11 cellular contexts compared by ENCODE assay signal in genomic region chr19:52200044-52200443, GRCh38. TPM values are rescaled to one million over a fixed set of nuclear protein-coding genes. Genes with fewer than 3 reads are reported as not detected.
A peak's percentile ranks its signal among the peaks of the same experiment; 100 is the strongest.
DNase-seq lines count a peak whose midpoint lies in the region; ATAC-seq and TF ChIP-seq lines count a peak whose summit lies in the region.
"Had no signal": no experiment of that assay in that cellular context is flagged by ENCODE, and none has a peak within 500 bp of the region (broad histone marks: within the 10 kb centered on the region; RNA-seq: fewer than 3 reads in every experiment).

No MANE protein-coding gene starts in this region.

- 62 to 71% (median 66%) methylated on average over 7 of the region's 7 CpGs for WGBS in stomach, 5 donors

- POLR2A ChIA-PET in MCF 10A (lab: Yijun Ruan, JAX) = interaction anchor here (1.0 to 1.9 kb wide), 4 partner anchors 11 to 61 kb away, joined by 3 to 8 read pairs (median 4); partner anchors contain the start of gene ZNF616

- no peak for TF ChIP-seq EP300 in stomach (IDR thresholded peaks at IDR 0.05)

- no peak overlapping the region for H3K4me3 ChIP-seq in stomach
- H3K4me3 ChIP-seq in effector memory CD4-positive, alpha-beta T cell (ENCODE audit: insufficient read depth, low read depth, low read length, poor library complexity, severe bottlenecking) = no peak overlapping the region
- H3K4me3 ChIP-seq: SJSA1 had no signal

- no peaks in the 10 kb centered on the region for H3K9me3 Mint-ChIP-seq in HFFc6
- no peaks in the 10 kb centered on the region for H3K9me3 Mint-ChIP-seq in MCF 10A (ENCODE audit: unreplicated experiment)
- H3K9me3 Mint-ChIP-seq: stimulated activated naive CD8-positive, alpha-beta T cell treated with anti-CD3 and anti-CD28 coated beads, Interleukin-15, amount 100 ng/mL, for 72 hours had no signal

- H3K27ac Mint-ChIP-seq in HFFc6 (peak overlapping the region; percentile 91), MCF 10A (ENCODE audit: low read depth, unreplicated experiment) (peak overlapping the region; percentile 49)

- H3K9me3 ChIP-seq in stomach = no peaks in the 10 kb centered on the region
- H3K9me3 ChIP-seq in effector memory CD4-positive, alpha-beta T cell (ENCODE audit: control insufficient read depth, low read length) = no peaks in the 10 kb centered on the region
- H3K9me3 ChIP-seq: SJSA1 had no signal

- intact Hi-C loops in MCF 10A (cut with micrococcal nuclease) = no loop called here
- intact Hi-C loops in stomach (cut with DNase I; ENCODE audit: low total_unique reads) = no loop called here

- peak; percentile 66 for DNase-seq in HFFc6
- DNase-seq in MCF 10A (ENCODE audit: unreplicated experiment) = no peak
- DNase-seq in hepatic stellate cell (ENCODE audit: low spot score) = peak; percentile 82
- DNase-seq in stomach = no peak
- DNase-seq in COR-L47 (lab: John Stamatoyannopoulos, UW) = no peak
- no peak for DNase-seq in RKO (ENCODE audit: low spot score)
- DNase-seq in effector memory CD4-positive, alpha-beta T cell = no peak
- DNase-seq: NCI-H1930; stimulated activated naive CD8-positive, alpha-beta T cell treated with anti-CD3 and anti-CD28 coated beads, Interleukin-15, amount 100 ng/mL, for 72 hours had no signal

- H3K4me1 Mint-ChIP-seq in HFFc6 (ENCODE audit: low read depth) (peaks cover 63% of the 10 kb centered on the region), MCF 10A (ENCODE audit: insufficient read depth, unreplicated experiment) (peaks cover 18% of the 10 kb centered on the region)

- BruUV-seq in MCF 10A (replicated peaks; lab: Mats Ljungman, UMichigan) = no TSS peak

- no peak for ATAC-seq in GM18909 (IDR thresholded peaks at IDR 0.05; ENCODE audit: poor library complexity, unreplicated experiment)
- ATAC-seq: stimulated activated naive CD8-positive, alpha-beta T cell treated with anti-CD3 and anti-CD28 coated beads, Interleukin-15, amount 100 ng/mL, for 72 hours had no signal

- no peak for TF ChIP-seq CTCF in HFFc6 (IDR thresholded peaks at IDR 0.05)
- no peak for TF ChIP-seq CTCF in MCF 10A (IDR thresholded peaks at IDR 0.05; ENCODE audit: unreplicated experiment)
- TF ChIP-seq CTCF in stomach (IDR thresholded peaks at IDR 0.05) = no peak

- peak overlapping the region; percentile 54 for H3K4me3 Mint-ChIP-seq in HFFc6
- H3K4me3 Mint-ChIP-seq in MCF 10A (ENCODE audit: unreplicated experiment) = no peak overlapping the region
- H3K4me3 Mint-ChIP-seq: stimulated activated naive CD8-positive, alpha-beta T cell treated with anti-CD3 and anti-CD28 coated beads, Interleukin-15, amount 100 ng/mL, for 72 hours had no signal

- H3K36me3 ChIP-seq in stomach = peaks cover 46 to 85% (median 84%) of the 10 kb centered on the region in 4 donors
- peaks cover 73% of the 10 kb centered on the region for H3K36me3 ChIP-seq in effector memory CD4-positive, alpha-beta T cell (ENCODE audit: control insufficient read depth, insufficient read depth, low read length)

- CTCF ChIA-PET in MCF 10A (lab: Yijun Ruan, JAX) = interaction anchor here (1.6 to 1.7 kb wide), 2 partner anchors 11 to 37 kb away, joined by 4 to 5 read pairs; partner anchors contain the start of gene PPP2R1A

- TF ChIP-seq POLR2A in stomach (IDR thresholded peaks at IDR 0.05) = no peak

- H3K36me3 Mint-ChIP-seq in HFFc6 (ENCODE audit: low read depth) = peaks cover 57% of the 10 kb centered on the region
- H3K36me3 Mint-ChIP-seq in MCF 10A (ENCODE audit: insufficient read depth, unreplicated experiment) = peaks cover 68% of the 10 kb centered on the region

- H3K27me3 Mint-ChIP-seq in HFFc6 (ENCODE audit: insufficient read depth) = no peaks in the 10 kb centered on the region; the same call in 1 of the 2 replicates
- H3K27me3 Mint-ChIP-seq in MCF 10A (ENCODE audit: insufficient read depth, unreplicated experiment) = no peaks in the 10 kb centered on the region
- H3K27me3 Mint-ChIP-seq: stimulated activated naive CD8-positive, alpha-beta T cell treated with anti-CD3 and anti-CD28 coated beads, Interleukin-15, amount 100 ng/mL, for 72 hours had no signal

- peak overlapping the region in 3 of 5 donors; percentile 55 to 58 (median 56) for H3K27ac ChIP-seq in stomach
- H3K27ac ChIP-seq in effector memory CD4-positive, alpha-beta T cell (ENCODE audit: insufficient read depth, low read length, poor library complexity, severe bottlenecking) = no peak overlapping the region
- H3K27ac ChIP-seq: SJSA1 had no signal

- no peaks in the 10 kb centered on the region for H3K27me3 ChIP-seq in stomach
- H3K27me3 ChIP-seq in effector memory CD4-positive, alpha-beta T cell (replicated peaks; ENCODE audit: control insufficient read depth, insufficient read depth, low read length, poor library complexity, severe bottlenecking) = no peaks in the 10 kb centered on the region
- H3K27me3 ChIP-seq: SJSA1 had no signal

- H3K4me1 ChIP-seq in stomach = peaks cover 11 to 62% (median 38%) of the 10 kb centered on the region in 4 donors
- peaks cover 3% of the 10 kb centered on the region for H3K4me1 ChIP-seq in effector memory CD4-positive, alpha-beta T cell (ENCODE audit: control insufficient read depth, insufficient read depth, low read length, poor library complexity, severe bottlenecking)

RNA-seq across cellular contexts. Expression of gene PPP2R1A, which starts 10.2 kb away (rescaled TPM):
- 100 to 1,000 TPM; 326 to 383 (median 349) TPM for total RNA-seq in HFFc6 (2021; fragmentation: NEBNext Ultra II Directional; extraction: Animal tissue kit (Norgen Biotek cat#: 25700))
- total RNA-seq in MCF 10A (2022) = 194 and 211 TPM in 2 replicates
- total RNA-seq in stomach = 100 to 1,000 TPM in 4 of 5 donors, 10 to 100 TPM in 1; 73.3 to 272 (median 192) TPM
- polyA plus RNA-seq in stomach = 100 to 1,000 TPM in 2 of 3 donors, 10 to 100 TPM in 1; 98.7 to 146 (median 109) TPM

RNA-seq across cellular contexts. Expression of gene ZNF836, which starts 28.6 kb away (rescaled TPM):
- 1 to 10 TPM; 4.6 to 7.0 (median 5.9) TPM for total RNA-seq in HFFc6 (2021; fragmentation: NEBNext Ultra II Directional; extraction: Animal tissue kit (Norgen Biotek cat#: 25700))
- total RNA-seq in MCF 10A (2022) (4.3 and 7.7 TPM in 2 replicates), stomach (10 to 100 TPM in 2 of 5 donors, 1 to 10 TPM in 3; 1.3 to 17.7 (median 4.1) TPM)
- 1 to 10 TPM; 3.2 to 4.5 (median 3.4) TPM for polyA plus RNA-seq in stomach

Comparison
In these comparisons a context has a peak if more than half of its experiments do, and no peak if none do; other contexts are left out.
1. DNase-seq: peak in HFFc6 (single experiment) and hepatic stellate cell (single experiment); none in MCF 10A (single experiment), stomach (single experiment), COR-L47 (single experiment), RKO (single experiment) and effector memory CD4-positive, alpha-beta T cell (0 of 3).